In the genomic region with DNA sequence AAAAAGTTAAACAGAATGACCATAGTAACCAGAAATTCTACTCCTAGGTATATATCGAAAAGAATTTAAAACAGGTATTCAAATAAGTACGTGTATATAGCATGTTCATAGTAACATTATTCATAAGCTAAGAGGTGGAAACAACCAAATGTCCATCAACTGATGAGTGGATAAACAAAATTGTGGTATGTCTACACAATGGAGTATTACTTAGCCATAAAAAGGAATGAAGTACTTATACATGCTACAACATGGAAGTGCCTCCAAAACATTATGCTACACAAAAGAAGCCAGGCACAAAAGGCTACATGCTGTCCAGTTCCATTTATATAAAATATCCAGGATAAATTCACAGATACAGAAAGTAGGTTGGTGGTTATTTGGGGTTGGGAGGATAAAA, we compare ENCODE assay signal across 8 cellular contexts.
"Had no signal": no experiment of that assay in that cellular context is flagged by ENCODE, and none has a peak within 500 bp of the region (broad histone marks: within the 10 kb centered on the region; RNA-seq: fewer than 3 reads in every experiment).

No MANE protein-coding gene starts in this region.

- FAIRE-seq: G401.6, GM12878, GM12891, GM12892, GM18507, GM19239 had no signal

- H3K4me3 ChIP-seq: GM12878 had no signal

- ATAC-seq: GM12878 had no signal

- DNase-seq: GDM1, GF-D8 had no signal
